ENCODE assay signal across 2 cellular contexts in the genomic region with DNA sequence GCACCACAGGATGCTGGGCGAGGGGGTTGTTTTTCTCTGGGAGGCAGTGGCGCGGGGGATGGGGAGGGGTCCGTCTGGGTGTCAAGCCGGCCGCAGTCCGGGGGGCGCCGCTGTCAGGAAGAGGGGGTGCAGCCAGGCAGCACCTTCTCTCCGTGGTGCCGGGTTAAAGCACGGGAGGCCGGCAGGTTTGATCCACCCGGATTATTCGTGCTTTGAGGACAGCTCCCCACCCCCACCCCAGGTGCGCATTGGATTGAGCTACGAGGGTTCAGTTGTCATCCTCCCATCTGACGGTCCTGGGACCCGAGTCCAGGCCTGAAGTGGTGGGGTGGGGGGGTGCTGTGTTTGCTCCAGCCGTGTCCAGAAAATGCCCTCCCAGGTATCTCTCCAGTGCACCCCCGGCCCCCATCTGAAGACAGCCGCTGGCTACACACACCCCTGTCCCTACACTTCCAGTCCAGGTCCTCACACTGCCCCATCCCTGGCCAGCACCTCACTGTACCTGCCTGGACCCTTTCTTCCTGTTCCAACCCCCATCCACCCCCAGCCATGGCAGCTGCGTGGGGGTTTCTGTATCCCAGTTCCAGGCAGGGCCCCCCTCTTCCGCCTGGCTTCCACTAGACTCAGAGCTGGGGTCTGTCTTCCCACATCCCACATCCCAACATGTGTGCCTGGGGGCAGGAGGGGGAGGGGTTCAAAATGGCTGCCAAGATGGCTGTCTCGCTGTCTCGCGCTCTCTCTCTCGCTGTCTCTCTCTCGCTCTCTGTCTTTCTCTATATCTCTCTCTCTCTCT.
TF ChIP-seq lines count a peak whose summit lies in the region.

No MANE protein-coding gene starts in this region.

TF ChIP-seq in H1, 55 proteins besides CTCF, POLR2A, EP300 and RAD21:
- TF ChIP-seq TAF1 (IDR thresholded peaks at IDR 0.05; ENCODE audit: low read depth, low read length) (peak; percentile 40; the same call in 1 of the 2 replicates), YY1 (IDR thresholded peaks at IDR 0.05; ENCODE audit: low read depth, low read length) (peak; percentile 96), SAP30 (IDR thresholded peaks at IDR 0.05; ENCODE audit: insufficient read depth, insufficient replicate concordance, low read length) (peak; percentile 93), KDM5A (IDR thresholded peaks at IDR 0.05; ENCODE audit: low read length) (peak; percentile 69), SIN3A (conservative IDR thresholded peaks at IDR 0.05 in 1 of 2, IDR thresholded peaks at IDR 0.05 in 1 of 2; ENCODE audit: low read depth in 1 of 2, low read length in 2 of 2) (peak; percentile 47 to 80; a peak in 1 of 4 replicates)
- TF ChIP-seq, protein P1, sequence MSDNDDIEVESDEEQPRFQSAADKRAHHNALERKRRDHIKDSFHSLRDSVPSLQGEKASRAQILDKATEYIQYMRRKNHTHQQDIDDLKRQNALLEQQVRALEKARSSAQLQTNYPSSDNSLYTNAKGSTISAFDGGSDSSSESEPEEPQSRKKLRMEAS (IDR thresholded peaks at IDR 0.05): 0 out of 2 replicates have a peak, but pooled peaks have one; percentile 31

TF ChIP-seq in neural cell, 6 proteins besides CTCF, POLR2A, EP300 and RAD21:
- TF ChIP-seq SMC3 (conservative IDR thresholded peaks at IDR 0.05; ENCODE audit: poor library complexity) (peak; percentile 35), MXI1 (conservative IDR thresholded peaks at IDR 0.05; ENCODE audit: poor library complexity, severe bottlenecking) (peak; percentile 70)
TF ChIP-seq in neural cell: peak in this region for 2; not testable (repeated sequence) for 4.
